1 cellular context compared by ENCODE assay signal in genomic region chr18:23380001-23380550, GRCh38.
TF ChIP-seq lines count a peak whose summit lies in the region.

No MANE protein-coding gene starts in this region.

TF ChIP-seq in GM23338, 12 proteins besides CTCF, POLR2A, EP300 and RAD21 (continued from another document):
- TF ChIP-seq, protein P1, sequence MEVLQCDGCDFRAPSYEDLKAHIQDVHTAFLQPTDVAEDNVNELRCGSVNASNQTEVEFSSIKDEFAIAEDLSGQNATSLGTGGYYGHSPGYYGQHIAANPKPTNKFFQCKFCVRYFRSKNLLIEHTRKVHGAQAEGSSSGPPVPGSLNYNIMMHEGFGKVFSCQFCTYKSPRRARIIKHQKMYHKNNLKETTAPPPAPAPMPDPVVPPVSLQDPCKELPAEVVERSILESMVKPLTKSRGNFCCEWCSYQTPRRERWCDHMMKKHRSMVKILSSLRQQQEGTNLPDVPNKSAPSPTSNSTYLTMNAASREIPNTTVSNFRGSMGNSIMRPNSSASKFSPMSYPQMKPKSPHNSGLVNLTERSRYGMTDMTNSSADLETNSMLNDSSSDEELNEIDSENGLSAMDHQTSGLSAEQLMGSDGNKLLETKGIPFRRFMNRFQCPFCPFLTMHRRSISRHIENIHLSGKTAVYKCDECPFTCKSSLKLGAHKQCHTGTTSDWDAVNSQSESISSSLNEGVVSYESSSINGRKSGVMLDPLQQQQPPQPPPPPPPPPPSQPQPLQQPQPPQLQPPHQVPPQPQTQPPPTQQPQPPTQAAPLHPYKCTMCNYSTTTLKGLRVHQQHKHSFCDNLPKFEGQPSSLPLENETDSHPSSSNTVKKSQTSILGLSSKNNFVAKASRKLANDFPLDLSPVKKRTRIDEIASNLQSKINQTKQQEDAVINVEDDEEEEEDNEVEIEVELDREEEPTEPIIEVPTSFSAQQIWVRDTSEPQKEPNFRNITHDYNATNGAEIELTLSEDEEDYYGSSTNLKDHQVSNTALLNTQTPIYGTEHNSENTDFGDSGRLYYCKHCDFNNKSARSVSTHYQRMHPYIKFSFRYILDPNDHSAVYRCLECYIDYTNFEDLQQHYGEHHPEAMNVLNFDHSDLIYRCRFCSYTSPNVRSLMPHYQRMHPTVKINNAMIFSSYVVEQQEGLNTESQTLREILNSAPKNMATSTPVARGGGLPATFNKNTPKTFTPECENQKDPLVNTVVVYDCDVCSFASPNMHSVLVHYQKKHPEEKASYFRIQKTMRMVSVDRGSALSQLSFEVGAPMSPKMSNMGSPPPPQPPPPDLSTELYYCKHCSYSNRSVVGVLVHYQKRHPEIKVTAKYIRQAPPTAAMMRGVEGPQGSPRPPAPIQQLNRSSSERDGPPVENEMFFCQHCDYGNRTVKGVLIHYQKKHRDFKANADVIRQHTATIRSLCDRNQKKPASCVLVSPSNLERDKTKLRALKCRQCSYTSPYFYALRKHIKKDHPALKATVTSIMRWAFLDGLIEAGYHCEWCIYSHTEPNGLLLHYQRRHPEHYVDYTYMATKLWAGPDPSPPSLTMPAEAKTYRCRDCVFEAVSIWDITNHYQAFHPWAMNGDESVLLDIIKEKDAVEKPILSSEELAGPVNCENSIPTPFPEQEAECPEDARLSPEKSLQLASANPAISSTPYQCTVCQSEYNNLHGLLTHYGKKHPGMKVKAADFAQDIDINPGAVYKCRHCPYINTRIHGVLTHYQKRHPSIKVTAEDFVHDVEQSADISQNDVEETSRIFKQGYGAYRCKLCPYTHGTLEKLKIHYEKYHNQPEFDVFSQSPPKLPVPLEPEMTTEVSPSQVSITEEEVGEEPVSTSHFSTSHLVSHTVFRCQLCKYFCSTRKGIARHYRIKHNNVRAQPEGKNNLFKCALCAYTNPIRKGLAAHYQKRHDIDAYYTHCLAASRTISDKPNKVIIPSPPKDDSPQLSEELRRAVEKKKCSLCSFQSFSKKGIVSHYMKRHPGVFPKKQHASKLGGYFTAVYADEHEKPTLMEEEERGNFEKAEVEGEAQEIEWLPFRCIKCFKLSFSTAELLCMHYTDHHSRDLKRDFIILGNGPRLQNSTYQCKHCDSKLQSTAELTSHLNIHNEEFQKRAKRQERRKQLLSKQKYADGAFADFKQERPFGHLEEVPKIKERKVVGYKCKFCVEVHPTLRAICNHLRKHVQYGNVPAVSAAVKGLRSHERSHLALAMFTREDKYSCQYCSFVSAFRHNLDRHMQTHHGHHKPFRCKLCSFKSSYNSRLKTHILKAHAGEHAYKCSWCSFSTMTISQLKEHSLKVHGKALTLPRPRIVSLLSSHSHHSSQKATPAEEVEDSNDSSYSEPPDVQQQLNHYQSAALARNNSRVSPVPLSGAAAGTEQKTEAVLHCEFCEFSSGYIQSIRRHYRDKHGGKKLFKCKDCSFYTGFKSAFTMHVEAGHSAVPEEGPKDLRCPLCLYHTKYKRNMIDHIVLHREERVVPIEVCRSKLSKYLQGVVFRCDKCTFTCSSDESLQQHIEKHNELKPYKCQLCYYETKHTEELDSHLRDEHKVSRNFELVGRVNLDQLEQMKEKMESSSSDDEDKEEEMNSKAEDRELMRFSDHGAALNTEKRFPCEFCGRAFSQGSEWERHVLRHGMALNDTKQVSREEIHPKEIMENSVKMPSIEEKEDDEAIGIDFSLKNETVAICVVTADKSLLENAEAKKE (CRISPR knock-in tag; IDR thresholded peaks at IDR 0.05): no peak
